Comparison of ENCODE assay signal across 18 cellular contexts in the genomic region with DNA sequence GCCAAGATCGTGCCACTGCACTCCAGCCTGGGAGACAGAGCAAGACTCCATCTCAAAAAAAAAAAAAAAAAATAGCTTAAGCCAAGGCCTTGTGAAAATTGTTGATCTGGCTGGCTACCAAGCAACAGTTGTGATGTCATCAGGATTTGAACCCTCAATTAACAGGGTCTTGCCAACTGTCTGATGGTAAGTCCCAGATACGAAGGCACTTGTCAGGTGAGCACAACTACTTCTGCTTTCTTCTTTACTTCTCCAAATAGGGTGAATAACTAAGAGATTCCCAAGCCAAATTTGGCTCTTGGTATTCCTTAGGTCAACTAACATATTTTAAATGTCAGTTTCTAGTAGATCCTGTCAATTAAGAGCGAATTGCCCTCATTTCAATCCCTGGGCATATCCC.
"Had no signal": no experiment of that assay in that cellular context is flagged by ENCODE, and none has a peak within 500 bp of the region (broad histone marks: within the 10 kb centered on the region; RNA-seq: fewer than 3 reads in every experiment).

No MANE protein-coding gene starts in this region.

- H3K9me3 ChIP-seq: ascending aorta, breast epithelium, lower lobe of right lung, sigmoid colon, testis had no signal

- H3K36me3 ChIP-seq: ascending aorta, breast epithelium, lower lobe of right lung, sigmoid colon had no signal

- DNase-seq: activated CD4-positive, alpha-beta T cell treated with anti-CD3 and anti-CD28 coated beads, Interleukin-2, amount 50 U/mL, for 1 hour; activated CD4-positive, CD25-positive, alpha-beta regulatory T cell treated with anti-CD3 and anti-CD28 coated beads, Interleukin-2, amount 50 U/mL, for 72 hours; activated CD8-positive, alpha-beta memory T cell treated with anti-CD3 and anti-CD28 coated beads, Interleukin-2, amount 50 U/mL, for 4 hours; activated effector memory CD4-positive, alpha-beta T cell treated with Interleukin-2 at 50 U/mL for 16 hours; activated naive CD4-positive, alpha-beta T cell treated with anti-CD3 and anti-CD28 coated beads, Interleukin-2, amount 50 U/mL, for 16 hours; activated T-cell treated with anti-CD3 and anti-CD28 coated beads, Interleukin-2, amount 50 U/mL, for 4 hours; foreskin keratinocyte; glutamatergic neuron; hypothalamus; lower lobe of right lung; nucleus accumbens; sigmoid colon; stimulated activated CD4-positive, alpha-beta T cell treated with anti-CD3 and anti-CD28 coated beads, Interleukin-4, amount 100 ng/mL, for 24 hours; testis had no signal

- H3K4me3 ChIP-seq: ascending aorta, breast epithelium, coronary artery, lower lobe of right lung, sigmoid colon, testis had no signal

- H3K27me3 ChIP-seq: ascending aorta, breast epithelium, sigmoid colon, testis had no signal

- H3K4me1 ChIP-seq: ascending aorta, breast epithelium, foreskin keratinocyte, testis had no signal

- H3K27ac ChIP-seq: ascending aorta, coronary artery, foreskin keratinocyte, testis, VCaP had no signal
